8 cellular contexts compared by ENCODE assay signal in genomic region chr18:3151379-3152264, GRCh38.
DNase-seq lines count a peak whose midpoint lies in the region; ATAC-seq and TF ChIP-seq lines count a peak whose summit lies in the region.

No MANE protein-coding gene starts in this region.

- H3K36me3 ChIP-seq in Panc1 (ENCODE audit: control insufficient read depth, insufficient read depth, low read length) (no peaks in the 10 kb centered on the region), osteoblast (ENCODE audit: insufficient read depth, low read length) (no peaks in the 10 kb centered on the region)

- CTCF ChIA-PET in Panc1 (lab: Charles Lee) = interaction anchor here (0.6 to 1.0 kb wide), 2 partner anchors 35 to 94 kb away, joined by 3 read pairs; no protein-coding TSS in a partner anchor

- H3K4me1 Mint-ChIP-seq in HFFc6 (ENCODE audit: low read depth) = peaks cover 7% of the 10 kb centered on the region; the same call in 1 of the 2 replicates
- peaks cover 5% of the 10 kb centered on the region for H3K4me1 Mint-ChIP-seq in activated T-cell treated with anti-CD3 and anti-CD28 coated beads, Interleukin-2, amount 50 U/mL, for 72 hours (ENCODE audit: low read depth)

- H3K27ac ChIP-seq in Panc1 (ENCODE audit: low read length) (no peak overlapping the region), osteoblast (ENCODE audit: low read depth, low read length) (no peak overlapping the region)

- H3K4me3 ChIP-seq in Panc1 (ENCODE audit: low read depth in 2 of 2, low read length in 2 of 2) (no peak overlapping the region), epithelial cell of proximal tubule (ENCODE audit: low read depth, low read length) (no peak overlapping the region), osteoblast (ENCODE audit: insufficient read depth, low read length) (no peak overlapping the region)

- POLR2A ChIA-PET in Panc1 (lab: Charles Lee) = interaction anchor here (0.6 kb wide), 1 partner anchor 495 kb away, joined by 3 read pairs; no protein-coding TSS in a partner anchor

- H3K27me3 ChIP-seq in Panc1 (ENCODE audit: control insufficient read depth, insufficient read depth, low read length) (no peaks in the 10 kb centered on the region), osteoblast (ENCODE audit: insufficient read depth, low read length) (no peaks in the 10 kb centered on the region)

- H4K20me1 ChIP-seq in osteoblast (ENCODE audit: insufficient read depth, low read length) = no peaks in the 10 kb centered on the region

- H3K4me3 Mint-ChIP-seq in HFFc6 = no peak overlapping the region
- H3K4me3 Mint-ChIP-seq in activated T-cell treated with anti-CD3 and anti-CD28 coated beads, Interleukin-2, amount 50 U/mL, for 72 hours = no peak overlapping the region

- no peak overlapping the region for H2AFZ ChIP-seq in osteoblast (ENCODE audit: low read length)

- ATAC-seq in Panc1 = no peak
- ATAC-seq in GM18868 (IDR thresholded peaks at IDR 0.05; ENCODE audit: unreplicated experiment) = no peak
- no peak for ATAC-seq in activated T-cell treated with anti-CD3 and anti-CD28 coated beads, Interleukin-2, amount 50 U/mL, for 72 hours (replicated peaks in 1 of 2)

- H3K9me3 ChIP-seq in Panc1 (ENCODE audit: control insufficient read depth, insufficient read depth, low read depth, low read length) (no peaks in the 10 kb centered on the region), osteoblast (ENCODE audit: low read depth, low read length) (no peaks in the 10 kb centered on the region)

- TF ChIP-seq CTCF in HFFc6 (IDR thresholded peaks at IDR 0.05) = peak; percentile 89
- peak; percentile 73 for TF ChIP-seq CTCF in Panc1 (IDR thresholded peaks at IDR 0.05)
- peak; percentile 76 for TF ChIP-seq CTCF in epithelial cell of proximal tubule (conservative IDR thresholded peaks at IDR 0.05; ENCODE audit: low read depth, low read length)
- peak; percentile 62 for TF ChIP-seq CTCF in osteoblast (IDR thresholded peaks at IDR 0.05; ENCODE audit: extremely low read depth, low read depth, low read length)

- no peaks in the 10 kb centered on the region for H3K9me3 Mint-ChIP-seq in HFFc6
- H3K9me3 Mint-ChIP-seq in activated T-cell treated with anti-CD3 and anti-CD28 coated beads, Interleukin-2, amount 50 U/mL, for 72 hours = no peaks in the 10 kb centered on the region

- no peak overlapping the region for H3K27ac Mint-ChIP-seq in HFFc6
- H3K27ac Mint-ChIP-seq in activated T-cell treated with anti-CD3 and anti-CD28 coated beads, Interleukin-2, amount 50 U/mL, for 72 hours = no peak overlapping the region

- DNase-seq in COR-L47 (lab: John Stamatoyannopoulos, UW) (peak; percentile 36), HFFc6 (peak; percentile 34), Panc1 (ENCODE audit: low read depth, low spot score) (no peak), epithelial cell of proximal tubule (ENCODE audit: low read depth) (no peak), osteoblast (ENCODE audit: insufficient read length, low spot score, missing footprints) (peak; percentile 72)
- no peak for DNase-seq in activated CD8-positive, alpha-beta memory T cell treated with anti-CD3 and anti-CD28 coated beads, Interleukin-2, amount 50 U/mL, for 48 hours
- no peak for DNase-seq in activated T-cell treated with anti-CD3 and anti-CD28 coated beads, Interleukin-2, amount 50 U/mL, for 72 hours

- H3K4me2 ChIP-seq in osteoblast (ENCODE audit: insufficient read depth, low read length) = no peak overlapping the region

- in situ Hi-C loops in Panc1 (cut with HindIII; ENCODE audit: low pct_unique_long_range_greater_than_20kb, low sequenced_read_pairs) = no loop called here

- H3K36me3 Mint-ChIP-seq in HFFc6 (ENCODE audit: low read depth) = no peaks in the 10 kb centered on the region
- no peaks in the 10 kb centered on the region for H3K36me3 Mint-ChIP-seq in activated T-cell treated with anti-CD3 and anti-CD28 coated beads, Interleukin-2, amount 50 U/mL, for 72 hours (ENCODE audit: insufficient read depth in 2 of 2)

- H3K79me2 ChIP-seq in osteoblast (ENCODE audit: insufficient read depth, low read length) = no peaks in the 10 kb centered on the region

- intact Hi-C loops in Panc1 (cut with micrococcal nuclease; ENCODE audit: unreplicated experiment) = loop anchor here (5.0 kb wide), 2 partner anchors 96 to 219 kb away; partner anchors contain the start of gene MYL12A

- H3K27me3 Mint-ChIP-seq in HFFc6 (ENCODE audit: insufficient read depth) = peaks cover 10% of the 10 kb centered on the region
- H3K27me3 Mint-ChIP-seq in activated T-cell treated with anti-CD3 and anti-CD28 coated beads, Interleukin-2, amount 50 U/mL, for 72 hours (ENCODE audit: low read depth) = no peaks in the 10 kb centered on the region

- H3K4me1 ChIP-seq in Panc1 (ENCODE audit: control insufficient read depth, insufficient read depth, low read length) (no peaks in the 10 kb centered on the region), osteoblast (ENCODE audit: insufficient read depth, low read length) (peaks cover 17% of the 10 kb centered on the region)

- BruUV-seq in Panc1 (replicated peaks; lab: Mats Ljungman, UMichigan) = no TSS peak

Comparison
In these comparisons a context has a peak if more than half of its experiments do, and no peak if none do; other contexts are left out.
1. DNase-seq: peak in COR-L47 (single experiment), HFFc6 (single experiment) and osteoblast (single experiment); none in Panc1 (single experiment), epithelial cell of proximal tubule (single experiment), activated CD8-positive, alpha-beta memory T cell treated with anti-CD3 and anti-CD28 coated beads, Interleukin-2, amount 50 U/mL, for 48 hours (single experiment) and activated T-cell treated with anti-CD3 and anti-CD28 coated beads, Interleukin-2, amount 50 U/mL, for 72 hours (0 of 2).
2. Peak in every context shown above with its lines, with median percentiles within 50 percentile points of each other: CTCF ChIP-seq.